8 cellular contexts compared by ENCODE assay signal in genomic region chr11:3123316-3123715, GRCh38. TPM values are rescaled to one million over a fixed set of nuclear protein-coding genes. Genes with fewer than 3 reads are reported as not detected.
DNase-seq lines count a peak whose midpoint lies in the region; ATAC-seq, FAIRE-seq and TF ChIP-seq lines count a peak whose summit lies in the region.

No MANE protein-coding gene starts in this region.

- H3K27ac ChIP-seq in psoas muscle (peak overlapping the region; percentile 76), endodermal cell (ENCODE audit: low read depth, low read length) (no peak overlapping the region)

- WGBS in psoas muscle, 3 donors = 29 to 61% (median 30%) methylated on average over 17 of the region's 17 CpGs
- WGBS in endodermal cell (ENCODE audit: insufficient coverage in 1 of 2, insufficient read length in 1 of 2), 2 experiments = 94 to 95% methylated on average over 17 of the region's 17 CpGs

- intact Hi-C loops in psoas muscle (cut with DNase I) = loop anchor here in 1 of 2 donors (5.0 kb wide), 1 partner anchor 84 kb away; no protein-coding TSS in a partner anchor

- H3K27ac Mint-ChIP-seq in endodermal cell = no peak overlapping the region

- TF ChIP-seq CTCF in fibroblast of the aortic adventitia (IDR thresholded peaks at IDR 0.05; ENCODE audit: insufficient read depth, low read length) (peak; percentile 3), psoas muscle (IDR thresholded peaks at IDR 0.05) (no peak), endodermal cell (conservative IDR thresholded peaks at IDR 0.05) (no peak)

- peaks cover 6% of the 10 kb centered on the region for H3K36me3 Mint-ChIP-seq in endodermal cell (ENCODE audit: low read depth)

- H3K9me3 ChIP-seq in psoas muscle = no peaks in the 10 kb centered on the region
- no peaks in the 10 kb centered on the region for H3K9me3 ChIP-seq in endodermal cell (ENCODE audit: control insufficient read depth, low read length)

- peak; percentile 59 for DNase-seq in DMS79 (lab: John Stamatoyannopoulos, UW)
- peak; percentile 21 for DNase-seq in NCI-H748 treated with DMSO at 0.1 percent for 48 hours (lab: John Stamatoyannopoulos, UW)
- peak; percentile 59 for DNase-seq in fibroblast of the aortic adventitia (ENCODE audit: low read depth)
- DNase-seq in psoas muscle = peak; percentile 79 to 88
- no peak for DNase-seq in OCI-M1 (lab: John Stamatoyannopoulos, UW)
- DNase-seq in stimulated activated CD8-positive, alpha-beta memory T cell treated with anti-CD3 and anti-CD28 coated beads, Interleukin-4, amount 100 ng/mL, for 48 hours = no peak
- no peak for DNase-seq in HTR-8/SVneo (ENCODE audit: insufficient read length, low spot score)
- DNase-seq in endodermal cell = no peak

- peaks cover 6% of the 10 kb centered on the region for H3K27me3 Mint-ChIP-seq in endodermal cell (ENCODE audit: insufficient read depth)

- H3K36me3 ChIP-seq in psoas muscle (ENCODE audit: insufficient read depth in 1 of 2, low read depth in 1 of 2) (peaks cover 0 to 24% of the 10 kb centered on the region in 2 donors), endodermal cell (ENCODE audit: control insufficient read depth, insufficient read depth, low read length) (no peaks in the 10 kb centered on the region)

- no peaks in the 10 kb centered on the region for H3K4me1 Mint-ChIP-seq in endodermal cell

- H3K4me3 ChIP-seq in fibroblast of the aortic adventitia (ENCODE audit: low read depth, low read length) (no peak overlapping the region), psoas muscle (no peak overlapping the region), endodermal cell (ENCODE audit: low read length) (no peak overlapping the region)

- no peak overlapping the region for H3K9ac ChIP-seq in endodermal cell (ENCODE audit: extremely low read depth, low read length, poor library complexity, severe bottlenecking)

- ATAC-seq in psoas muscle = peak; percentile 31 to 78 (median 57)

- H3K4me1 ChIP-seq in psoas muscle (peaks cover 23% of the 10 kb centered on the region), endodermal cell (ENCODE audit: control insufficient read depth, insufficient read depth, low read length) (no peaks in the 10 kb centered on the region)

- H3K4me3 Mint-ChIP-seq in endodermal cell = no peak overlapping the region

- H3K9me3 Mint-ChIP-seq in endodermal cell = peaks cover 4% of the 10 kb centered on the region

- no peak for FAIRE-seq in HTR-8/SVneo (lab: Jason Lieb, UNC)

- H3K27me3 ChIP-seq in psoas muscle (ENCODE audit: insufficient read depth in 3 of 3, low read length in 2 of 3) = no peaks in the 10 kb centered on the region
- H3K27me3 ChIP-seq in endodermal cell (ENCODE audit: control insufficient read depth, insufficient read depth, low read length, poor library complexity, severe bottlenecking) = no peaks in the 10 kb centered on the region

RNA-seq across cellular contexts. Expression of gene OSBPL5, which starts 41.8 kb away (rescaled TPM):
- total RNA-seq in fibroblast of the aortic adventitia (ENCODE audit: low replicate concordance) = 17.3 and 24.8 TPM in 2 replicates
- 10 to 100 TPM in 2 of 4 donors, 1 to 10 TPM in 2; 6.9 to 12.4 (median 10.3) TPM for total RNA-seq in psoas muscle
- 1 to 10 TPM; 3.4 to 5.0 (median 4.3) TPM for polyA plus RNA-seq in psoas muscle
- 1 to 10 TPM; 1.2 to 4.8 TPM for total RNA-seq in endodermal cell
- 15.4 TPM for polyA plus RNA-seq in endodermal cell (2013, experiment 1 of 2)
- 16.4 TPM for polyA plus RNA-seq in endodermal cell (2013, experiment 2 of 2)

Comparison
In these comparisons a context has a peak if more than half of its experiments do, and no peak if none do; other contexts are left out.
1. DNase-seq: peak in DMS79 (single experiment), NCI-H748 treated with DMSO at 0.1 percent for 48 hours (single experiment), fibroblast of the aortic adventitia (single experiment) and psoas muscle (2 of 2); none in OCI-M1 (single experiment), stimulated activated CD8-positive, alpha-beta memory T cell treated with anti-CD3 and anti-CD28 coated beads, Interleukin-4, amount 100 ng/mL, for 48 hours (single experiment), HTR-8/SVneo (single experiment) and endodermal cell (single experiment).